In the genomic region with DNA sequence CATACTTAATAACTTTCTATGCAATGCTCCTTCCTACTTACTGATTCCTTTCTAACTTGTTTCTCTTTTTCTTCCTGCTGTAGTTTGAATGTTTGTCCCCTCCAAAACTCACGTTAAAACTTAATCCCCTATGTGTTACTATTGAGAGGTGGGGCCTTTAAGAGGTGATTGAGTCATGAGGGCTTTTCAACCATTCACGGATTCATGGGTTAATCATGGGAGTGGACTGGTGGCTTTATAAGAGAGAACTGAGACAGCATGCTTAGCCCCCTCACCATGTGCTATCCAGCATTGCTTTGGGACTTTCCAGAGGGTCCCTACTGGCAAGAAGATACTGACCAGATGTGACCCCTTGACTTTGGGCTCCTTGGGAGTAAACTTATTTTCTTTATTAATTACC, we compare ENCODE assay signal across 16 cellular contexts.
"Had no signal": no experiment of that assay in that cellular context is flagged by ENCODE, and none has a peak within 500 bp of the region (broad histone marks: within the 10 kb centered on the region; RNA-seq: fewer than 3 reads in every experiment).

No MANE protein-coding gene starts in this region.

- H3K27me3 ChIP-seq: esophagus muscularis mucosa, heart right ventricle, sigmoid colon, spleen, vagina had no signal

- H3K36me3 ChIP-seq: esophagus muscularis mucosa, heart right ventricle, sigmoid colon, spleen, vagina, WERI-Rb-1 had no signal

- H3K27ac ChIP-seq: esophagus muscularis mucosa, heart right ventricle, sigmoid colon, spleen, vagina, WERI-Rb-1 had no signal

- H3K4me3 ChIP-seq: esophagus muscularis mucosa, heart right ventricle, sigmoid colon, spleen, vagina had no signal

- H3K4me1 ChIP-seq: heart right ventricle, sigmoid colon had no signal

- DNase-seq: activated CD4-positive, alpha-beta T cell treated with anti-CD3 and anti-CD28 coated beads for 36 hours; activated CD4-positive, alpha-beta T cell treated with anti-CD3 and anti-CD28 coated beads, Interleukin-2, amount 50 U/mL, for 48 hours; amniotic stem cell; dermis blood vessel endothelial cell; effector memory CD4-positive, alpha-beta T cell; heart right ventricle; left ventricle myocardium superior; occipital lobe; posterior cingulate gyrus; sigmoid colon; spleen; stimulated activated naive CD4-positive, alpha-beta T cell treated with Interleukin-2 at 50 U/mL for 16 hours; trophoblast cell; WERI-Rb-1 had no signal

- ATAC-seq: activated CD4-positive, alpha-beta T cell treated with anti-CD3 and anti-CD28 coated beads for 36 hours; heart right ventricle; left ventricle myocardium superior had no signal

- H3K9me3 ChIP-seq: esophagus muscularis mucosa, heart right ventricle, sigmoid colon, spleen, vagina had no signal
